ENCODE assay signal across 28 cellular contexts in genomic region chr11:94754335-94754734, GRCh38. TPM values are rescaled to one million over a fixed set of nuclear protein-coding genes. Genes with fewer than 3 reads are reported as not detected.
DNase-seq lines count a peak whose midpoint lies in the region; ATAC-seq, FAIRE-seq and TF ChIP-seq lines count a peak whose summit lies in the region.
"Had no signal": no experiment of that assay in that cellular context is flagged by ENCODE, and none has a peak within 500 bp of the region (broad histone marks: within the 10 kb centered on the region; RNA-seq: fewer than 3 reads in every experiment).

No MANE protein-coding gene starts in this region.

- H3K36me3 ChIP-seq in Panc1 (ENCODE audit: control insufficient read depth, insufficient read depth, low read length) (no peaks in the 10 kb centered on the region), keratinocyte (ENCODE audit: control insufficient read depth in 2 of 2, extremely low read depth in 1 of 2, insufficient read depth in 2 of 2, low read length in 2 of 2) (peaks cover 7 to 14% of the 10 kb centered on the region in 2 experiments), HepG2 (replicated peaks in 1 of 2; ENCODE audit: control insufficient read depth in 1 of 2, insufficient read depth in 2 of 2, low read length in 2 of 2) (no peaks in the 10 kb centered on the region)
- H3K36me3 ChIP-seq: BE2C had no signal

- BruUV-seq in Panc1 (replicated peaks; lab: Mats Ljungman, UMichigan) (no TSS peak), HepG2 (replicated peaks; lab: Mats Ljungman, UMichigan) (no TSS peak)

- dilution Hi-C loops in keratinocyte (cut with MboI; ENCODE audit: extremely low pct_ligation_motif_present, low sequenced_read_pairs), result no loop called here

- no peaks in the 10 kb centered on the region for H3K9me3 ChIP-seq in Panc1 (ENCODE audit: control insufficient read depth, insufficient read depth, low read depth, low read length)
- H3K9me3 ChIP-seq in keratinocyte (ENCODE audit: control insufficient read depth, low read depth, low read length), result no peaks in the 10 kb centered on the region
- H3K9me3 ChIP-seq in HepG2 (ENCODE audit: low read length), result no peaks in the 10 kb centered on the region
- H3K9me3 ChIP-seq: BE2C had no signal

- H3K4me2 ChIP-seq in keratinocyte (ENCODE audit: control insufficient read depth, extremely low read depth, insufficient read depth, low read depth, low read length) (no peak overlapping the region), HepG2 (ENCODE audit: low read depth, low read length) (no peak overlapping the region)

- CTCF ChIA-PET in Panc1 (lab: Charles Lee) (no interaction called here), HepG2 (lab: Yijun Ruan, JAX; ENCODE audit: low intra/inter-chr PET ratio, low total read pairs) (no interaction called here)

- ATAC-seq in Right ventricle myocardium superior (ENCODE audit: poor library complexity) (peak; percentile 65), Right ventricle myocardium inferior (no peak), Panc1 (no peak), HepG2 (no peak)
- ATAC-seq: HCT116 had no signal

- TF ChIP-seq CTCF in Panc1 (IDR thresholded peaks at IDR 0.05) (no peak), keratinocyte (optimal IDR thresholded peaks at IDR 0.05 in 1 of 3, IDR thresholded peaks at IDR 0.05 in 1 of 3, conservative IDR thresholded peaks at IDR 0.05 in 1 of 3; ENCODE audit: extremely low read depth in 1 of 3, insufficient read depth in 2 of 3, low read length in 3 of 3) (no peak), HepG2 (CRISPR knock-in tag; IDR thresholded peaks at IDR 0.05) (no peak)

- H3K79me2 ChIP-seq in keratinocyte (ENCODE audit: control insufficient read depth, insufficient read depth, low read length) (peaks cover 53% of the 10 kb centered on the region), HepG2 (ENCODE audit: insufficient read depth, low read length) (no peaks in the 10 kb centered on the region)

- H3K4me3 ChIP-seq in Panc1 (ENCODE audit: low read depth in 2 of 2, low read length in 2 of 2), result no peak overlapping the region
- no peak overlapping the region for H3K4me3 ChIP-seq in keratinocyte (ENCODE audit: control insufficient read depth in 2 of 3, extremely low read depth in 1 of 3, insufficient read depth in 2 of 3, low read depth in 1 of 3, low read length in 3 of 3)
- H3K4me3 ChIP-seq in HepG2 (replicated peaks in 1 of 3; ENCODE audit: insufficient read depth in 1 of 3, low read depth in 2 of 3, low read length in 3 of 3), result no peak overlapping the region
- H3K4me3 ChIP-seq: SK-N-MC had no signal

- peaks cover 3% of the 10 kb centered on the region for H3K9me1 ChIP-seq in keratinocyte (ENCODE audit: control insufficient read depth, extremely low read depth, insufficient read depth, low read length)

- H2AFZ ChIP-seq in keratinocyte (ENCODE audit: control insufficient read depth, low read length) (no peak overlapping the region), HepG2 (ENCODE audit: low read length) (no peak overlapping the region)

- POLR2A ChIA-PET in Panc1 (lab: Charles Lee) (no interaction called here), HepG2 (lab: Yijun Ruan, JAX) (no interaction called here)

- H4K20me1 ChIP-seq in keratinocyte (ENCODE audit: control insufficient read depth, extremely low read depth, insufficient read depth, low read length) (no peaks in the 10 kb centered on the region), HepG2 (ENCODE audit: insufficient read depth, low read length) (no peaks in the 10 kb centered on the region)

- peak overlapping the region; percentile 4; the same call in 1 of the 2 replicates for H3K27ac ChIP-seq in Panc1 (ENCODE audit: low read length)
- peak overlapping the region; percentile 100 for H3K27ac ChIP-seq in epithelial cell of prostate
- H3K27ac ChIP-seq in keratinocyte (ENCODE audit: control insufficient read depth, insufficient read depth, low read length), result peak overlapping the region; percentile 99
- no peak overlapping the region for H3K27ac ChIP-seq in HepG2 (ENCODE audit: extremely low read length, insufficient read depth, low read length)
- H3K27ac ChIP-seq: RWPE1, SK-N-MC had no signal

- H3K27me3 ChIP-seq in Panc1 (ENCODE audit: control insufficient read depth, insufficient read depth, low read length) (no peaks in the 10 kb centered on the region; the same call in 1 of the 2 replicates), keratinocyte (ENCODE audit: control insufficient read depth, extremely low read depth, insufficient read depth, low read length) (no peaks in the 10 kb centered on the region), HepG2 (ENCODE audit: control insufficient read depth in 1 of 2, insufficient read depth in 2 of 2, low read length in 2 of 2) (no peaks in the 10 kb centered on the region)
- H3K27me3 ChIP-seq: BE2C had no signal

- TF ChIP-seq EP300 in HepG2 (IDR thresholded peaks at IDR 0.05; ENCODE audit: low read depth in 2 of 2, low read length in 2 of 2) (no peak), HepG2 (CRISPR knock-in tag; IDR thresholded peaks at IDR 0.05; ENCODE audit: borderline replicate concordance) (no peak)

- H3K4me1 ChIP-seq in Panc1 (ENCODE audit: control insufficient read depth, insufficient read depth, low read length), result 0 out of 2 replicates have a peak, but pooled peaks cover 3% of the 10 kb centered on the region
- H3K4me1 ChIP-seq in keratinocyte (ENCODE audit: control insufficient read depth, extremely low read depth, insufficient read depth, low read length), result peaks cover 57% of the 10 kb centered on the region
- H3K4me1 ChIP-seq in HepG2 (ENCODE audit: insufficient read depth, low read length), result no peaks in the 10 kb centered on the region
- H3K4me1 ChIP-seq: BE2C had no signal

- H3K9ac ChIP-seq in keratinocyte (ENCODE audit: control insufficient read depth, extremely low read depth, insufficient read depth, low read length) (no peak overlapping the region), HepG2 (ENCODE audit: insufficient read depth, low read depth, low read length) (no peak overlapping the region)

- DNase-seq in Right ventricle myocardium superior, result no peak
- no peak for DNase-seq in Right ventricle myocardium inferior (ENCODE audit: missing footprints)
- no peak for DNase-seq in Panc1 (ENCODE audit: low read depth, low spot score)
- DNase-seq in epithelial cell of prostate (ENCODE audit: low read depth, low spot score), result no peak
- DNase-seq in keratinocyte (ENCODE audit: low read depth, low spot score), result no peak
- no peak for DNase-seq in dedifferentiated amniotic fluid mesenchymal stem cell (ENCODE audit: extremely low spot score)
- no peak for DNase-seq in HepG2 (ENCODE audit: low spot score)
- DNase-seq in activated CD8-positive, alpha-beta memory T cell treated with anti-CD3 and anti-CD28 coated beads, Interleukin-2, amount 50 U/mL, for 4 hours, result no peak
- DNase-seq: 8988T; ACHN; BE2C; Calu3; DMS79 treated with DMSO at 0.1 percent for 48 hours; GF-D8; KG1; MM.1S; NCI-H2029; NCI-H446; NCI-H524 treated with DMSO at 0.1 percent for 48 hours; NCI-H774; NK-92 treated with Interleukin-12 subunit alpha and Interleukin-12 subunit beta, amount 100 ng/mL, for 24 hours; SIG-M5 had no signal

- TF ChIP-seq POLR2A in HepG2 (IDR thresholded peaks at IDR 0.05; ENCODE audit: insufficient read depth in 1 of 2, low read depth in 2 of 2, low read length in 2 of 2), result no peak

- TF ChIP-seq RAD21 in HepG2 (CRISPR knock-in tag; IDR thresholded peaks at IDR 0.05), result no peak

- intact Hi-C loops in Right ventricle myocardium superior (cut with DNase I) (no loop called here), Right ventricle myocardium inferior (cut with DNase I) (no loop called here), Panc1 (cut with micrococcal nuclease; ENCODE audit: unreplicated experiment) (no loop called here), HepG2 (cut with micrococcal nuclease; ENCODE audit: unreplicated experiment) (no loop called here)

- in situ Hi-C loops in Panc1 (cut with HindIII; ENCODE audit: low pct_unique_long_range_greater_than_20kb, low sequenced_read_pairs), result no loop called here
- in situ Hi-C loops in HepG2 (cut with HindIII; ENCODE audit: extremely low pct_ligation_motif_present, low pct_unique_long_range_greater_than_20kb), result no loop called here

- no CpG with 5 or more reads among the region's 2 CpGs for WGBS in HepG2 (ENCODE audit: low lambda C conversion rate)

- FAIRE-seq in keratinocyte (lab: Jason Lieb, UNC), result no peak
- no peak for FAIRE-seq in HepG2 (lab: Jason Lieb, UNC)
- FAIRE-seq: GM12891, GM19239, H1 had no signal

RNA-seq across cellular contexts. Expression of gene AMOTL1, which starts 13.8 kb away (rescaled TPM):
- 45.5 TPM for total RNA-seq in Right ventricle myocardium superior
- total RNA-seq in Right ventricle myocardium inferior, result 53.5 TPM
- total RNA-seq in Panc1 (2021; ENCODE audit: unreplicated experiment), result 16.0 TPM
- 9.2 TPM for polyA plus RNA-seq in Panc1 (2012; ENCODE audit: insufficient read length)
- 62.4 to 110 TPM (median 86.5 TPM) in 3 replicates for polyA plus RNA-seq in keratinocyte
- 28.9 TPM for polyA plus RNA-seq in keratinocyte (2011; ENCODE audit: low read depth)
- polyA plus RNA-seq in keratinocyte (2011; cell fraction: cytosol; rRNA removed), result 58.9 and 89.6 TPM in 2 replicates
- 149 and 163 TPM in 2 replicates for polyA plus RNA-seq in keratinocyte (2011; cell fraction: nucleus; rRNA removed)
- 31.6 and 98.4 TPM in 2 replicates for polyA plus RNA-seq in keratinocyte (2012; ENCODE audit: low replicate concordance)
- 140 to 193 TPM (median 155 TPM) in 3 replicates for polyA minus RNA-seq in keratinocyte
- polyA minus RNA-seq in keratinocyte (2011; cell fraction: cytosol; rRNA and poly(A)+ RNA removed), result 103 TPM
- 195 and 328 TPM in 2 replicates for polyA minus RNA-seq in keratinocyte (2011; cell fraction: nucleus; rRNA and poly(A)+ RNA removed)
- 0.20 and 0.24 TPM in 2 replicates for total RNA-seq in HepG2 (2016; rRNA removed; fragmentation: Illumina TruSeq; extraction: Trizol)
- under 0.01 TPM in 2 replicates for total RNA-seq in HepG2 (2016; cell fraction: cytosol; rRNA removed; fragmentation: Illumina TruSeq; extraction: Trizol; ENCODE audit: low read depth)
- total RNA-seq in HepG2 (2016; cell fraction: insoluble cytoplasmic fraction; rRNA removed; fragmentation: Illumina TruSeq; extraction: Trizol), result 0.07 and 0.19 TPM in 2 replicates
- 0.03 TPM in 2 replicates for total RNA-seq in HepG2 (2016; cell fraction: membrane; rRNA removed; fragmentation: Illumina TruSeq; extraction: Trizol)
- total RNA-seq in HepG2 (2016; cell fraction: nucleus; rRNA removed; fragmentation: Illumina TruSeq; extraction: Trizol), result 0.06 and 0.22 TPM in 2 replicates
- 0.01 and 0.03 TPM in 2 replicates for polyA plus RNA-seq in HepG2 (2011; rRNA removed)
- 0.03 and 0.06 TPM in 2 replicates for polyA plus RNA-seq in HepG2 (2011; cell fraction: cytosol; rRNA removed)
- 0.05 TPM in 2 replicates for polyA plus RNA-seq in HepG2 (2011; cell fraction: nucleus; rRNA removed)
- polyA plus RNA-seq in HepG2 (2012), result 0.03 TPM in 2 replicates
- not detected in 2 replicates for polyA plus RNA-seq in HepG2 (2016; cell fraction: cytosol; fragmentation: Illumina TruSeq; extraction: Trizol; ENCODE audit: low read depth)
- polyA plus RNA-seq in HepG2 (2016; cell fraction: insoluble cytoplasmic fraction; fragmentation: Illumina TruSeq; extraction: Trizol; ENCODE audit: low read depth), result 0.04 and 0.26 TPM in 2 replicates
- 0.02 TPM in 2 replicates for polyA plus RNA-seq in HepG2 (2016; cell fraction: membrane; fragmentation: Illumina TruSeq; extraction: Trizol; ENCODE audit: low read depth)
- 0.05 and 0.31 TPM in 2 replicates for polyA plus RNA-seq in HepG2 (2016; cell fraction: nucleus; fragmentation: Illumina TruSeq; extraction: Trizol; ENCODE audit: insufficient read depth, low read depth)
- polyA minus RNA-seq in HepG2 (2011; rRNA and poly(A)+ RNA removed; ENCODE audit: low replicate concordance), result 0.10 and 17.0 TPM in 2 replicates
- polyA minus RNA-seq in HepG2 (2011; cell fraction: cytosol; rRNA and poly(A)+ RNA removed), result 0.10 and 0.53 TPM in 2 replicates
- polyA minus RNA-seq in HepG2 (2011; cell fraction: nucleus; rRNA and poly(A)+ RNA removed), result 0.12 and 0.26 TPM in 2 replicates

Comparison
In these comparisons a context has a peak if more than half of its experiments do, and no peak if none do; other contexts are left out.
1. RNA of gene AMOTL1, which starts 13.8 kb away (total RNA-seq): 53.5 TPM in Right ventricle myocardium inferior (single experiment), 45.5 TPM in Right ventricle myocardium superior (single experiment) and 16.0 TPM in Panc1 (single experiment); under 0.01 to 0.24 TPM in HepG2; every median in the first group is over 10 times any median in the second.